Comparison of ENCODE assay signal across 14 cellular contexts in genomic region chr15:67136802-67137201, GRCh38.
DNase-seq lines count a peak whose midpoint lies in the region; ATAC-seq and TF ChIP-seq lines count a peak whose summit lies in the region.
"Had no signal": no experiment of that assay in that cellular context is flagged by ENCODE, and none has a peak within 500 bp of the region (broad histone marks: within the 10 kb centered on the region; RNA-seq: fewer than 3 reads in every experiment).

No MANE protein-coding gene starts in this region.

- no peak overlapping the region for H2AFZ ChIP-seq in Loucy (ENCODE audit: low read length)

- peaks cover 6% of the 10 kb centered on the region; the same call in 1 of the 2 replicates for H3K36me3 ChIP-seq in BLaER1
- H3K36me3 ChIP-seq in Loucy (ENCODE audit: insufficient read depth, low read length), result no peaks in the 10 kb centered on the region; the same call in 1 of the 2 replicates
- H3K36me3 ChIP-seq: neutrophil had no signal

- no peak for DNase-seq in central memory CD8-positive, alpha-beta T cell (ENCODE audit: low spot score in 2 of 2)
- no peak for DNase-seq in osteocyte (ENCODE audit: extremely low spot score, unreplicated experiment)
- no peak for DNase-seq in NOMO-1 treated with dmso at 0.1 percent for 144 hours (lab: John Stamatoyannopoulos, UW; ENCODE audit: unreplicated experiment)
- no peak for DNase-seq in retina
- no peak for DNase-seq in substantia nigra (lab: John Stamatoyannopoulos, UW)
- DNase-seq: central memory CD4-positive, alpha-beta T cell; DMS 273 treated with DMSO at 0.1 percent for 48 hours; kidney; NCI-H1417 treated with DMSO at 0.1 percent for 48 hours; NCI-H82 had no signal

- H3K4me3 ChIP-seq in BLaER1 (no peak overlapping the region), Loucy (ENCODE audit: low read length, poor library complexity, severe bottlenecking) (no peak overlapping the region)

- H3K9me3 ChIP-seq in BLaER1 (no peaks in the 10 kb centered on the region), Loucy (ENCODE audit: insufficient read depth, low read depth, low read length) (no peaks in the 10 kb centered on the region)
- H3K9me3 ChIP-seq: neutrophil had no signal

- H3K36me3 Mint-ChIP-seq in central memory CD8-positive, alpha-beta T cell (ENCODE audit: insufficient read depth), result peaks cover 11% of the 10 kb centered on the region
- no peaks in the 10 kb centered on the region for H3K36me3 Mint-ChIP-seq in osteocyte (ENCODE audit: unreplicated experiment)

- ATAC-seq in central memory CD8-positive, alpha-beta T cell (replicated peaks; ENCODE audit: extremely low read depth, poor library complexity, severe bottlenecking), result no peak
- no peak for ATAC-seq in HG03108 (IDR thresholded peaks at IDR 0.05; ENCODE audit: unreplicated experiment)

- H3K9ac ChIP-seq in BLaER1 (no peak overlapping the region), Loucy (ENCODE audit: low read depth, low read length, poor library complexity, severe bottlenecking) (peak overlapping the region; percentile 4)

- no peaks in the 10 kb centered on the region for H3K27me3 ChIP-seq in BLaER1
- H3K27me3 ChIP-seq in Loucy (ENCODE audit: insufficient read depth, low read length, poor library complexity, severe bottlenecking), result no peaks in the 10 kb centered on the region
- H3K27me3 ChIP-seq: neutrophil had no signal

- peaks cover 100% of the 10 kb centered on the region for H3K4me1 ChIP-seq in BLaER1
- H3K4me1 ChIP-seq in Loucy (ENCODE audit: insufficient read depth, low read length, poor library complexity, severe bottlenecking), result peaks cover 59% of the 10 kb centered on the region

- H3K27ac ChIP-seq in BLaER1 (no peak overlapping the region), substantia nigra (ENCODE audit: low read depth, low read length, poor library complexity, severe bottlenecking) (no peak overlapping the region)
- H3K27ac ChIP-seq: neutrophil had no signal

- H3K79me2 ChIP-seq in Loucy (ENCODE audit: insufficient read depth, low read length), result peaks cover 99% of the 10 kb centered on the region

- no peak for TF ChIP-seq CTCF in Loucy (conservative IDR thresholded peaks at IDR 0.05; ENCODE audit: low read length)
- no peak for TF ChIP-seq CTCF in osteocyte (IDR thresholded peaks at IDR 0.05)

- H3K9me3 Mint-ChIP-seq in central memory CD8-positive, alpha-beta T cell, result no peaks in the 10 kb centered on the region
- H3K9me3 Mint-ChIP-seq in osteocyte (ENCODE audit: unreplicated experiment), result no peaks in the 10 kb centered on the region

- peak overlapping the region; percentile 65 for H3K4me2 ChIP-seq in BLaER1
- no peak overlapping the region for H3K4me2 ChIP-seq in Loucy (ENCODE audit: low read depth, low read length, poor library complexity, severe bottlenecking)

- H3F3A ChIP-seq in Loucy (ENCODE audit: low read depth), result no peaks in the 10 kb centered on the region

- peak overlapping the region; percentile 99 for H3K27ac Mint-ChIP-seq in central memory CD8-positive, alpha-beta T cell (ENCODE audit: low read depth)
- H3K27ac Mint-ChIP-seq in osteocyte (ENCODE audit: unreplicated experiment), result peak overlapping the region; percentile 59

- H4K20me1 ChIP-seq in BLaER1 (peaks cover 100% of the 10 kb centered on the region), Loucy (ENCODE audit: insufficient read depth, low read length, poor library complexity, severe bottlenecking) (peaks cover 49% of the 10 kb centered on the region)

- no peaks in the 10 kb centered on the region for H3K9me2 ChIP-seq in Loucy (replicated peaks; ENCODE audit: low read depth, low read length)

- peaks cover 82% of the 10 kb centered on the region for H3K4me1 Mint-ChIP-seq in central memory CD8-positive, alpha-beta T cell
- H3K4me1 Mint-ChIP-seq in osteocyte (ENCODE audit: unreplicated experiment), result peaks cover 81% of the 10 kb centered on the region

- no peaks in the 10 kb centered on the region for H3K27me3 Mint-ChIP-seq in central memory CD8-positive, alpha-beta T cell
- H3K27me3 Mint-ChIP-seq in osteocyte (ENCODE audit: unreplicated experiment), result no peaks in the 10 kb centered on the region

- no peak overlapping the region for H3K4me3 Mint-ChIP-seq in central memory CD8-positive, alpha-beta T cell
- no peak overlapping the region for H3K4me3 Mint-ChIP-seq in osteocyte (ENCODE audit: unreplicated experiment)
